21 cellular contexts compared by ENCODE assay signal in the genomic region with DNA sequence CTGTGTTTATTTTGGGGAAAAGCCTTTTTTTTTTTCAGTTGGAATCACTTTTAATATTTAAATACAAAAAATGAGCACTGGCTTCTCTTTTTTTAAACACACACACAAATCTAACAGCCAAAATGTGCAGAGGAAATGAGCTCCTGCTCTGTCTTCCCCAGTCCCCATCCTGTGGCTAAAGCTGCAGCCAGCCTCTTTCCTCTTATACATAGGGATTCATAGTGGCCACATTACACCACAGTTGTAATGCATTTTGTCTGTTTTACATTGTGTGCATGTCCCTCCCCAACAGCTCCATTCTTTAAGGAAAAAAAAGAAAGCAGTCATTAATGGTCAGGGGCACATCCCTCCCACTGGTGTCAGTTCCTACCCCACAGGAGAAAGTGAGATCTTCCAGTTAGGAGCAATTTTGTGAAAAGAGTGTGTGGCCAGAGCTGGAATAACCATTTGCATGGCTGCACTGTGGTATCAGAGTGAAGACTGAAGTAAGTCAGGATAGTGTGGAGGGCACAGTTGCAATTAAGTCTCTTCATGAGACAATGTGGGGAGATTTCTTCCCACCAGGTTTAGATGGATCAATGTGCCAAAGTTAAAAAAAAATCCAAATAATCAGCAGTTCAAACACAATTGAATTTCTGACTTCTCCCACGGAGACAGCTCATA.
A peak's percentile ranks its signal among the peaks of the same experiment; 100 is the strongest.
DNase-seq lines count a peak whose midpoint lies in the region; ATAC-seq, FAIRE-seq and TF ChIP-seq lines count a peak whose summit lies in the region.
"Had no signal": no experiment of that assay in that cellular context is flagged by ENCODE, and none has a peak within 500 bp of the region (broad histone marks: within the 10 kb centered on the region; RNA-seq: fewer than 3 reads in every experiment).

No MANE protein-coding gene starts in this region.

- TF ChIP-seq EP300 in HepG2 (IDR thresholded peaks at IDR 0.05; ENCODE audit: low read depth in 2 of 2, low read length in 2 of 2) (no peak), HepG2 (CRISPR knock-in tag; IDR thresholded peaks at IDR 0.05; ENCODE audit: borderline replicate concordance) (no peak)

- no peak for TF ChIP-seq POLR2A in HepG2 (IDR thresholded peaks at IDR 0.05; ENCODE audit: insufficient read depth in 1 of 2, low read depth in 2 of 2, low read length in 2 of 2)

- no peak overlapping the region for H2AFZ ChIP-seq in HepG2 (ENCODE audit: low read length)

- H3K4me3 Mint-ChIP-seq in stimulated activated naive CD8-positive, alpha-beta T cell treated with anti-CD3 and anti-CD28 coated beads, Interleukin-15, amount 100 ng/mL, for 72 hours = no peak overlapping the region
- no peak overlapping the region for H3K4me3 Mint-ChIP-seq in stimulated activated effector memory CD8-positive, alpha-beta T cell treated with anti-CD3 and anti-CD28 coated beads, Interleukin-12 subunit alpha, Interleukin-12 subunit beta, amount 100 ng/mL, for 72 hours
- H3K4me3 Mint-ChIP-seq: CD14-positive monocyte had no signal

- 60% methylated on average over 1 of the region's 1 CpG for WGBS in HepG2 (ENCODE audit: low lambda C conversion rate)

- no peaks in the 10 kb centered on the region for H3K9me3 Mint-ChIP-seq in stimulated activated naive CD8-positive, alpha-beta T cell treated with anti-CD3 and anti-CD28 coated beads, Interleukin-15, amount 100 ng/mL, for 72 hours
- H3K9me3 Mint-ChIP-seq in stimulated activated effector memory CD8-positive, alpha-beta T cell treated with anti-CD3 and anti-CD28 coated beads, Interleukin-12 subunit alpha, Interleukin-12 subunit beta, amount 100 ng/mL, for 72 hours = no peaks in the 10 kb centered on the region
- H3K9me3 Mint-ChIP-seq: CD14-positive monocyte had no signal

- FAIRE-seq in HepG2 (lab: Jason Lieb, UNC) = no peak
- FAIRE-seq: A204.1, H54 had no signal

- H4K20me1 ChIP-seq in HepG2 (ENCODE audit: insufficient read depth, low read length) = peaks cover under 1% of the 10 kb centered on the region; the same call in 1 of the 2 replicates

- no peaks in the 10 kb centered on the region for H3K4me1 ChIP-seq in HepG2 (ENCODE audit: insufficient read depth, low read length)
- H3K4me1 ChIP-seq: Peyer's patch had no signal

- H3K4me1 Mint-ChIP-seq in stimulated activated naive CD8-positive, alpha-beta T cell treated with anti-CD3 and anti-CD28 coated beads, Interleukin-15, amount 100 ng/mL, for 72 hours = peaks cover 6% of the 10 kb centered on the region
- no peaks in the 10 kb centered on the region for H3K4me1 Mint-ChIP-seq in stimulated activated effector memory CD8-positive, alpha-beta T cell treated with anti-CD3 and anti-CD28 coated beads, Interleukin-12 subunit alpha, Interleukin-12 subunit beta, amount 100 ng/mL, for 72 hours

- no peak overlapping the region for H3K9ac ChIP-seq in HepG2 (ENCODE audit: insufficient read depth, low read depth, low read length)

- in situ Hi-C loops in HepG2 (cut with HindIII; ENCODE audit: extremely low pct_ligation_motif_present, low pct_unique_long_range_greater_than_20kb) = no loop called here

- TF ChIP-seq RAD21 in HepG2 (CRISPR knock-in tag; IDR thresholded peaks at IDR 0.05) = no peak

- H3K9me3 ChIP-seq in HepG2 (ENCODE audit: low read length) = no peaks in the 10 kb centered on the region
- H3K9me3 ChIP-seq: Peyer's patch had no signal

- no peak overlapping the region for H3K4me3 ChIP-seq in HepG2 (replicated peaks in 1 of 3; ENCODE audit: insufficient read depth in 1 of 3, low read depth in 2 of 3, low read length in 3 of 3)
- H3K4me3 ChIP-seq: Peyer's patch had no signal

- no peak for ATAC-seq in stimulated activated naive CD8-positive, alpha-beta T cell treated with anti-CD3 and anti-CD28 coated beads, Interleukin-15, amount 100 ng/mL, for 72 hours
- ATAC-seq in stimulated activated naive CD8-positive, alpha-beta T cell treated with anti-CD3 and anti-CD28 coated beads, Interleukin-15, Interleukin-2, amounts not matched to agents 100 U/mL and 50 U/mL, for 24 hours = no peak
- ATAC-seq in HepG2 (no peak), HG02610 (IDR thresholded peaks at IDR 0.05; ENCODE audit: unreplicated experiment) (no peak), HG02623 (IDR thresholded peaks at IDR 0.05; ENCODE audit: unreplicated experiment) (no peak)
- no peak for ATAC-seq in stimulated activated effector memory CD8-positive, alpha-beta T cell treated with anti-CD3 and anti-CD28 coated beads, Interleukin-12 subunit alpha, Interleukin-12 subunit beta, amount 100 ng/mL, for 72 hours
- ATAC-seq: Right ventricle myocardium inferior had no signal

- H3K27me3 Mint-ChIP-seq in stimulated activated naive CD8-positive, alpha-beta T cell treated with anti-CD3 and anti-CD28 coated beads, Interleukin-15, amount 100 ng/mL, for 72 hours = no peaks in the 10 kb centered on the region

- no peak overlapping the region for H3K27ac ChIP-seq in HepG2 (ENCODE audit: extremely low read length, insufficient read depth, low read length)
- H3K27ac ChIP-seq: HL-60, Peyer's patch had no signal

- POLR2A ChIA-PET in HepG2 (lab: Yijun Ruan, JAX) = no interaction called here

- H3K36me3 ChIP-seq in HepG2 (replicated peaks in 1 of 2; ENCODE audit: control insufficient read depth in 1 of 2, insufficient read depth in 2 of 2, low read length in 2 of 2) = no peaks in the 10 kb centered on the region; a peak in 2 of 5 replicates
- H3K36me3 ChIP-seq: Peyer's patch had no signal

- no peaks in the 10 kb centered on the region for H3K79me2 ChIP-seq in HepG2 (ENCODE audit: insufficient read depth, low read length)

- CTCF ChIA-PET in HepG2 (lab: Yijun Ruan, JAX; ENCODE audit: low intra/inter-chr PET ratio, low total read pairs) = no interaction called here

- no peak for TF ChIP-seq CTCF in HepG2 (CRISPR knock-in tag; IDR thresholded peaks at IDR 0.05)

- H3K27ac Mint-ChIP-seq in stimulated activated naive CD8-positive, alpha-beta T cell treated with anti-CD3 and anti-CD28 coated beads, Interleukin-15, amount 100 ng/mL, for 72 hours = peak overlapping the region; percentile 23 to 79
- H3K27ac Mint-ChIP-seq in stimulated activated effector memory CD8-positive, alpha-beta T cell treated with anti-CD3 and anti-CD28 coated beads, Interleukin-12 subunit alpha, Interleukin-12 subunit beta, amount 100 ng/mL, for 72 hours = peak overlapping the region; percentile 40
- H3K27ac Mint-ChIP-seq: CD14-positive monocyte had no signal

- no TSS peak for BruUV-seq in HepG2 (replicated peaks; lab: Mats Ljungman, UMichigan)

- DNase-seq in stimulated activated naive CD8-positive, alpha-beta T cell treated with anti-CD3 and anti-CD28 coated beads, Interleukin-15, amount 100 ng/mL, for 72 hours = no peak
- no peak for DNase-seq in stimulated activated naive CD8-positive, alpha-beta T cell treated with anti-CD3 and anti-CD28 coated beads, Interleukin-15, Interleukin-2, amounts not matched to agents 100 U/mL and 50 U/mL, for 24 hours
- DNase-seq in UCSD-AML1 (lab: John Stamatoyannopoulos, UW; ENCODE audit: unreplicated experiment) (peak; percentile 26), HepG2 (ENCODE audit: low spot score) (no peak), AG20443 (ENCODE audit: low spot score) (no peak)
- DNase-seq in stimulated activated effector memory CD8-positive, alpha-beta T cell treated with anti-CD3 and anti-CD28 coated beads, Interleukin-12 subunit alpha, Interleukin-12 subunit beta, amount 100 ng/mL, for 72 hours (ENCODE audit: low spot score in 2 of 2) = no peak
- DNase-seq: COR-L47, DMS153, NCI-H1092, NCI-H146, NCI-H2081 treated with DMSO at 0.1 percent for 48 hours, NCI-H2227 treated with DMSO at 0.1 percent for 48 hours, NCI-H524, Peyer's patch had no signal

- H3K27me3 ChIP-seq in HepG2 (ENCODE audit: control insufficient read depth in 1 of 2, insufficient read depth in 2 of 2, low read length in 2 of 2) = no peaks in the 10 kb centered on the region
- H3K27me3 ChIP-seq: Peyer's patch had no signal

- H3K4me2 ChIP-seq in HepG2 (ENCODE audit: low read depth, low read length) = no peak overlapping the region

- intact Hi-C loops in HepG2 (cut with micrococcal nuclease; ENCODE audit: unreplicated experiment) = no loop called here

- peaks cover 4% of the 10 kb centered on the region for H3K36me3 Mint-ChIP-seq in stimulated activated effector memory CD8-positive, alpha-beta T cell treated with anti-CD3 and anti-CD28 coated beads, Interleukin-12 subunit alpha, Interleukin-12 subunit beta, amount 100 ng/mL, for 72 hours

TF ChIP-seq in HepG2, 621 proteins besides CTCF, POLR2A, EP300 and RAD21:
- TF ChIP-seq KLF9 (CRISPR knock-in tag; IDR thresholded peaks at IDR 0.05; ENCODE audit: low read depth) = no peak
- peak; percentile 62 for TF ChIP-seq RBM22 (optimal IDR thresholded peaks at IDR 0.05; ENCODE audit: low read length)
- no peak for TF ChIP-seq ESRRA (CRISPR knock-in tag; IDR thresholded peaks at IDR 0.05; ENCODE audit: low read depth)
